2 cellular contexts compared by ENCODE assay signal in genomic region chr10:60417898-60418297, GRCh38.
A peak's percentile ranks its signal among the peaks of the same experiment; 100 is the strongest.
TF ChIP-seq lines count a peak whose summit lies in the region.

No MANE protein-coding gene starts in this region.

TF ChIP-seq in A549, 52 proteins besides CTCF, POLR2A, EP300 and RAD21:
- TF ChIP-seq MAZ (IDR thresholded peaks at IDR 0.05; ENCODE audit: borderline replicate concordance, low read depth, low read length) (no peak), PBX3 (IDR thresholded peaks at IDR 0.05) (no peak), CHD4 (IDR thresholded peaks at IDR 0.05; ENCODE audit: borderline replicate concordance) (no peak), NR3C1 (IDR thresholded peaks at IDR 0.05) (no peak), RARB (CRISPR knock-in tag; IDR thresholded peaks at IDR 0.05) (no peak), JUN (IDR thresholded peaks at IDR 0.05) (no peak), ESRRA (IDR thresholded peaks at IDR 0.05; ENCODE audit: borderline replicate concordance, low read length) (no peak), ATOH8 (CRISPR knock-in tag; IDR thresholded peaks at IDR 0.05; ENCODE audit: low read depth) (no peak), ELK1 (IDR thresholded peaks at IDR 0.05; ENCODE audit: low read depth, low read length) (no peak), HES2 (IDR thresholded peaks at IDR 0.05) (no peak), HOXB5 (CRISPR knock-in tag; IDR thresholded peaks at IDR 0.05) (no peak), FOXS1 (CRISPR knock-in tag; IDR thresholded peaks at IDR 0.05) (no peak), RCOR1 (IDR thresholded peaks at IDR 0.05; ENCODE audit: low read depth, low read length) (no peak), USF2 (IDR thresholded peaks at IDR 0.05) (no peak), RFX5 (IDR thresholded peaks at IDR 0.05) (no peak), CEBPB (IDR thresholded peaks at IDR 0.05) (no peak), NPAS2 (CRISPR knock-in tag; IDR thresholded peaks at IDR 0.05; ENCODE audit: borderline replicate concordance) (no peak), MAFK (IDR thresholded peaks at IDR 0.05; ENCODE audit: partially characterized antibody) (no peak)

TF ChIP-seq in GM12878, 131 proteins besides CTCF, POLR2A, EP300 and RAD21:
- TF ChIP-seq JUNB (IDR thresholded peaks at IDR 0.05) (peak; percentile 25; the same call in 1 of the 2 replicates), RUNX3 (IDR thresholded peaks at IDR 0.05; ENCODE audit: low read length) (peak; percentile 12; the same call in 1 of the 2 replicates), RAD51 (IDR thresholded peaks at IDR 0.05) (no peak)
